ENCODE assay signal across 10 cellular contexts in genomic region chr1:183417691-183418491, GRCh38. TPM values are rescaled to one million over a fixed set of nuclear protein-coding genes. Genes with fewer than 3 reads are reported as not detected.
DNase-seq lines count a peak whose midpoint lies in the region; TF ChIP-seq lines count a peak whose summit lies in the region.
"Had no signal": no experiment of that assay in that cellular context is flagged by ENCODE, and none has a peak within 500 bp of the region (broad histone marks: within the 10 kb centered on the region; RNA-seq: fewer than 3 reads in every experiment).

Gene NMNAT2 (minus strand): TSS chr1:183418380. CDS start chr1:183418267, 113 bp downstream.

- no TSS peak for BruUV-seq in mammary epithelial cell (replicated peaks; lab: Mats Ljungman, UMichigan)

- WGBS in mammary epithelial cell (ENCODE audit: low coverage, missing lambda C conversion rate) = 8% methylated on average over 28 of the region's 52 CpGs

- TF ChIP-seq CTCF in mammary epithelial cell (conservative IDR thresholded peaks at IDR 0.05 in 1 of 2, IDR thresholded peaks at IDR 0.05 in 1 of 2; ENCODE audit: extremely low read depth in 1 of 2, insufficient read depth in 1 of 2, low read depth in 1 of 2, low read length in 2 of 2) (no peak), GM20000 (IDR thresholded peaks at IDR 0.05; ENCODE audit: extremely low read depth, missing control alignments) (no peak)

- H3K36me3 ChIP-seq in mammary epithelial cell (ENCODE audit: insufficient read depth, low read length) (no peaks in the 10 kb centered on the region), stomach smooth muscle (ENCODE audit: control insufficient read depth in 2 of 2, insufficient read depth in 2 of 2, low read length in 2 of 2) (no peaks in the 10 kb centered on the region)

- peak; percentile 43 for DNase-seq in DMS153 treated with DMSO at 0.1 percent for 48 hours (lab: John Stamatoyannopoulos, UW; ENCODE audit: unreplicated experiment)
- peak; percentile 48 to 77 for DNase-seq in NCI-H2081 (lab: John Stamatoyannopoulos, UW)
- DNase-seq in mammary epithelial cell = no peak
- peak; percentile 87 for DNase-seq in islet precursor cell
- no peak for DNase-seq in NCI-H1436 (lab: John Stamatoyannopoulos, UW)
- no peak for DNase-seq in NCI-H2029 (lab: John Stamatoyannopoulos, UW)
- DNase-seq in GM20000 (ENCODE audit: low spot score) = no peak

- in situ Hi-C loops in mammary epithelial cell (cut with MboI; ENCODE audit: low sequenced_read_pairs in 2 of 2) = no loop called here

- H3K27me3 ChIP-seq in mammary epithelial cell (ENCODE audit: insufficient read depth, low read length) (peaks cover 21% of the 10 kb centered on the region), stomach smooth muscle (ENCODE audit: control insufficient read depth in 1 of 2, insufficient read depth in 2 of 2, low read length in 2 of 2) (peaks cover 14 to 16% of the 10 kb centered on the region in 2 donors)

- intact Hi-C loops in mammary epithelial cell (cut with micrococcal nuclease) = no loop called here

- peak within 1 kb of the TSS; percentile 69 for H3K4me2 ChIP-seq in mammary epithelial cell (ENCODE audit: insufficient read depth, low read depth, low read length)

- H3K9me3 ChIP-seq in mammary epithelial cell (replicated peaks; ENCODE audit: insufficient read depth, low read length) (no peaks in the 10 kb centered on the region), stomach smooth muscle (ENCODE audit: control insufficient read depth in 2 of 2, low read length in 2 of 2) (no peaks in the 10 kb centered on the region)

- H3K4me1 ChIP-seq in mammary epithelial cell (ENCODE audit: insufficient read depth, low read length) = peaks cover 14% of the 10 kb centered on the region
- H3K4me1 ChIP-seq in stomach smooth muscle (ENCODE audit: control insufficient read depth, insufficient read depth, low read length) = peaks cover 20% of the 10 kb centered on the region

- H4K20me1 ChIP-seq in mammary epithelial cell (ENCODE audit: insufficient read depth, low read length) = peaks cover 2% of the 10 kb centered on the region

- CTCF ChIA-PET in mammary epithelial cell (lab: Charles Lee; ENCODE audit: low non-redundant PET) = no interaction called here

- H3K9ac ChIP-seq in mammary epithelial cell (ENCODE audit: insufficient read depth, low read length) = no peak within 1 kb of the TSS
- H3K9ac ChIP-seq in stomach smooth muscle (ENCODE audit: low read length in 2 of 2) = no peak within 1 kb of the TSS

- dilution Hi-C loops in mammary epithelial cell (cut with HindIII; ENCODE audit: low sequenced_read_pairs) = no loop called here

- H3K27ac ChIP-seq in mammary epithelial cell (ENCODE audit: insufficient read depth, low read depth, low read length) (no peak within 1 kb of the TSS), stomach smooth muscle (ENCODE audit: low read length) (no peak within 1 kb of the TSS)
- H3K27ac ChIP-seq: HL-60 had no signal

- peak within 1 kb of the TSS; percentile 59 for H2AFZ ChIP-seq in mammary epithelial cell (ENCODE audit: low read depth, low read length)

- no peaks in the 10 kb centered on the region for H3K79me2 ChIP-seq in mammary epithelial cell (ENCODE audit: insufficient read depth, low read length)

- H3K4me3 ChIP-seq in mammary epithelial cell (replicated peaks in 1 of 3; ENCODE audit: insufficient read depth in 1 of 3, low read depth in 2 of 3, low read length in 3 of 3) (peak within 1 kb of the TSS in 2 of 3 experiments; percentile 25 to 36), stomach smooth muscle (ENCODE audit: low read length in 2 of 2) (peak within 1 kb of the TSS; percentile 73 to 82)

RNA-seq across cellular contexts. Expression of gene NMNAT2, which starts in this region (rescaled TPM):
- under 1 TPM; 0.33 to 0.75 TPM for total RNA-seq in mammary epithelial cell
- polyA plus RNA-seq in mammary epithelial cell = 1.5 TPM
- polyA minus RNA-seq in mammary epithelial cell = 24.3 TPM
- total RNA-seq: mononuclear cell had no signal

Comparison
In these comparisons a context has a peak if more than half of its experiments do, and no peak if none do; other contexts are left out.
1. DNase-seq: peak in DMS153 treated with DMSO at 0.1 percent for 48 hours (single experiment), NCI-H2081 (2 of 2) and islet precursor cell (single experiment); none in mammary epithelial cell (single experiment), NCI-H1436 (single experiment), NCI-H2029 (single experiment) and GM20000 (single experiment).